28 cellular contexts compared by ENCODE assay signal in the genomic region with DNA sequence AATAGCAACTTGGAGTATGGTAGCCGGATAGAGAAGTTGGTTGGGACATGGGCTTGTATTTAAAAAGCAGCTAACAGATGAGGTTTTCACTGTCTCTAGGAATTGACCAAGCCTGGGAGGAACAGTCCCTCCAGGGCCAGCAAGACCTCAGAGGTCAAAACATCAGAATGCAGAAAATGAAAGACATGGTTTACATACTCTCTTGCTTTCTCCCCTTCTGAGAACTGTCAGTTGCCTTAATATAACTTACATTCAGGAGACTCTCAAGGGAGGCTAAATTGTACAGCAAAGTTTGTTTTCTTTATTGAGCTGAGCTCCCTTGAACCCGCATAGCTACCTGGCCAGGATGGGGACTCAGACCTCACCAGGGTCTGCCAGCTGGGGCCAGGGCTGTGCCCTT.
"Had no signal": no experiment of that assay in that cellular context is flagged by ENCODE, and none has a peak within 500 bp of the region (broad histone marks: within the 10 kb centered on the region; RNA-seq: fewer than 3 reads in every experiment).

No MANE protein-coding gene starts in this region.

- H3K36me3 ChIP-seq: colonic mucosa, gastrocnemius medialis, neural progenitor cell, right lobe of liver, suprapubic skin, thyroid gland, upper lobe of left lung had no signal

- H3K4me1 Mint-ChIP-seq: naive B cell; stimulated activated naive CD8-positive, alpha-beta T cell treated with anti-CD3 and anti-CD28 coated beads, Interleukin-15, amount 100 ng/mL, for 72 hours had no signal

- H3K27me3 Mint-ChIP-seq: naive B cell had no signal

- H3K36me3 Mint-ChIP-seq: mesothelial cell of epicardium; naive B cell; natural killer cell treated with Interleukin-12 subunit alpha and Interleukin-12 subunit beta and Interleukin-15 and Interleukin-18, amount 100 ng/mL, for 72 hours; neural progenitor cell had no signal

- H3K4me2 ChIP-seq: neural progenitor cell had no signal

- H3K4me3 Mint-ChIP-seq: dendritic cell treated with granulocyte-macrophage colony-stimulating factor and Interleukin-4, amounts not matched to agents 40 ng/mL and 50 ng/mL, for 4 days; mesothelial cell of epicardium; naive B cell; natural killer cell treated with Interleukin-12 subunit alpha and Interleukin-12 subunit beta and Interleukin-15 and Interleukin-18, amount 100 ng/mL, for 72 hours; neural progenitor cell; stimulated activated naive CD8-positive, alpha-beta T cell treated with anti-CD3 and anti-CD28 coated beads, Interleukin-15, amount 100 ng/mL, for 72 hours had no signal

- H3K27ac Mint-ChIP-seq: dendritic cell treated with granulocyte-macrophage colony-stimulating factor and Interleukin-4, amounts not matched to agents 40 ng/mL and 50 ng/mL, for 4 days; naive B cell; natural killer cell treated with Interleukin-12 subunit alpha and Interleukin-12 subunit beta and Interleukin-15 and Interleukin-18, amount 100 ng/mL, for 72 hours; neural progenitor cell; progenitor cell of endocrine pancreas; stimulated activated naive CD8-positive, alpha-beta T cell treated with anti-CD3 and anti-CD28 coated beads, Interleukin-15, amount 100 ng/mL, for 72 hours had no signal

- H2AFZ ChIP-seq: neural progenitor cell, parathyroid adenoma had no signal

- H3K9me3 Mint-ChIP-seq: dendritic cell treated with granulocyte-macrophage colony-stimulating factor and Interleukin-4, amounts not matched to agents 40 ng/mL and 50 ng/mL, for 4 days; natural killer cell treated with Interleukin-12 subunit alpha and Interleukin-12 subunit beta and Interleukin-15 and Interleukin-18, amount 100 ng/mL, for 72 hours had no signal

- H3K79me2 ChIP-seq: parathyroid adenoma had no signal

- H3K4me1 ChIP-seq: colonic mucosa, gastrocnemius medialis, parathyroid adenoma, right lobe of liver, thyroid gland, upper lobe of left lung had no signal

- H3K9me3 ChIP-seq: colonic mucosa, gastrocnemius medialis, mucosa of descending colon, right lobe of liver, suprapubic skin, thyroid gland, upper lobe of left lung had no signal

- DNase-seq: colonic mucosa; effector memory CD4-positive, alpha-beta T cell; erythroblast; gastrocnemius medialis; head of caudate nucleus; kidney; mesenchymal stem cell; mucosa of descending colon; naive B cell; right lobe of liver; small intestine; stimulated activated CD4-positive, alpha-beta T cell treated with anti-CD3 and anti-CD28 coated beads, Interleukin-12 subunit alpha, Interleukin-12 subunit beta, amount 100 ng/mL, for 4 hours; stimulated activated CD4-positive, alpha-beta T cell treated with anti-CD3 and anti-CD28 coated beads, Interleukin-1b, Interleukin-23, amount 100 ng/mL, for 48 hours; stimulated activated CD4-positive, alpha-beta T cell treated with anti-CD3 and anti-CD28 coated beads, Interleukin-4, amount 100 ng/mL, for 1 hour; stimulated activated CD8-positive, alpha-beta memory T cell treated with anti-CD3 and anti-CD28 coated beads, Interleukin-4, amount 100 ng/mL, for 48 hours; stimulated activated naive CD4-positive, alpha-beta T cell; stimulated activated naive CD8-positive, alpha-beta T cell treated with anti-CD3 and anti-CD28 coated beads, Interleukin-15, amount 100 ng/mL, for 72 hours; thyroid gland; upper lobe of left lung had no signal

- ATAC-seq: gastrocnemius medialis; left lobe of liver; mucosa of descending colon; natural killer cell treated with Interleukin-12 subunit alpha and Interleukin-12 subunit beta and Interleukin-15 and Interleukin-18, amount 100 ng/mL, for 72 hours; right lobe of liver; stimulated activated naive CD8-positive, alpha-beta T cell treated with anti-CD3 and anti-CD28 coated beads, Interleukin-15, amount 100 ng/mL, for 72 hours had no signal

- H3K9ac ChIP-seq: neural progenitor cell, parathyroid adenoma had no signal

- H3K27me3 ChIP-seq: colonic mucosa, gastrocnemius medialis, neural progenitor cell, right lobe of liver, suprapubic skin, thyroid gland, upper lobe of left lung had no signal

- H3K4me3 ChIP-seq: colonic mucosa, gastrocnemius medialis, lung, mucosa of descending colon, neural progenitor cell, right lobe of liver, suprapubic skin, thyroid gland, upper lobe of left lung had no signal

- H3K27ac ChIP-seq: colonic mucosa, gastrocnemius medialis, neural progenitor cell, parathyroid adenoma, right lobe of liver, thyroid gland, upper lobe of left lung had no signal
